Comparison of ENCODE assay signal across 1 cellular context in genomic region chr19:38152461-38153379, GRCh38.
TF ChIP-seq lines count a peak whose summit lies in the region.

No MANE protein-coding gene starts in this region.

TF ChIP-seq in K562, 482 proteins besides CTCF, POLR2A, EP300 and RAD21 (continued from another document):
- TF ChIP-seq GATA2 (CRISPR knock-in tag; IDR thresholded peaks at IDR 0.05) (peak; percentile 92), TEAD1 (CRISPR knock-in tag; IDR thresholded peaks at IDR 0.05) (peak in 1 of 2 experiments; percentile 36; a peak in 1 of 4 replicates), CXXC5 (CRISPR knock-in tag; IDR thresholded peaks at IDR 0.05) (peak; percentile 93), HMGN3 (IDR thresholded peaks at IDR 0.05; ENCODE audit: borderline replicate concordance, extremely low read depth, insufficient read length, low read depth, low read length) (peak; percentile 89), FOXM1 (IDR thresholded peaks at IDR 0.05; ENCODE audit: low read depth) (peak; percentile 84), FOXM1 (CRISPR knock-in tag; IDR thresholded peaks at IDR 0.05; ENCODE audit: low read depth) (no peak), ZMIZ1 (IDR thresholded peaks at IDR 0.05; ENCODE audit: low read depth in 2 of 2, low read length in 2 of 2) (peak in 1 of 2 experiments; percentile 64; a peak in 1 of 4 replicates), MYBL2 (IDR thresholded peaks at IDR 0.05; ENCODE audit: low read depth) (no peak), MYBL2 (CRISPR knock-in tag; IDR thresholded peaks at IDR 0.05; ENCODE audit: borderline replicate concordance) (no peak), MXI1 (IDR thresholded peaks at IDR 0.05; ENCODE audit: low read depth, low read length) (no peak), NFE2 (IDR thresholded peaks at IDR 0.05; ENCODE audit: low read depth) (no peak), NR2C1 (IDR thresholded peaks at IDR 0.05) (no peak), NR2C1 (tag; IDR thresholded peaks at IDR 0.05) (0 out of 2 replicates have a peak, but pooled peaks have one; percentile 11), DEAF1 (CRISPR knock-in tag; IDR thresholded peaks at IDR 0.05) (no peak), TEAD4 (IDR thresholded peaks at IDR 0.05; ENCODE audit: low read length) (peak; percentile 95), TEAD4 (CRISPR knock-in tag; IDR thresholded peaks at IDR 0.05; ENCODE audit: borderline replicate concordance) (no peak), RCOR1 (IDR thresholded peaks at IDR 0.05; ENCODE audit: borderline replicate concordance in 1 of 2, low read depth in 2 of 2, low read length in 2 of 2) (peak in 1 of 2 experiments; percentile 87; a peak in 2 of 4 replicates), POLR2AphosphoS5 (IDR thresholded peaks at IDR 0.05; ENCODE audit: control insufficient read depth, insufficient read depth, low read depth, low read length) (peak; percentile 84), TFAP4 (CRISPR knock-in tag; IDR thresholded peaks at IDR 0.05; ENCODE audit: borderline replicate concordance) (peak; percentile 85), TARDBP (IDR thresholded peaks at IDR 0.05) (0 out of 2 replicates have a peak, but pooled peaks have one; percentile 78), ZNF280B (CRISPR knock-in tag; IDR thresholded peaks at IDR 0.05) (no peak), MAFF (IDR thresholded peaks at IDR 0.05; ENCODE audit: low read length) (no peak), BRCA1 (IDR thresholded peaks at IDR 0.05) (no peak), BRCA1 (CRISPR knock-in tag; IDR thresholded peaks at IDR 0.05) (peak; percentile 83; the same call in 1 of the 2 replicates), PHB2 (IDR thresholded peaks at IDR 0.05; ENCODE audit: low read depth) (0 out of 2 replicates have a peak, but pooled peaks have one; percentile 51), ETV1 (tag; conservative IDR thresholded peaks at IDR 0.05; ENCODE audit: low read depth) (peak; percentile 54), TSHZ1 (CRISPR knock-in tag; IDR thresholded peaks at IDR 0.05) (no peak), MYNN (IDR thresholded peaks at IDR 0.05) (peak; percentile 83), MYNN (CRISPR knock-in tag; IDR thresholded peaks at IDR 0.05) (no peak), NRF1 (conservative IDR thresholded peaks at IDR 0.05 in 1 of 2, IDR thresholded peaks at IDR 0.05 in 1 of 2) (0 out of 4 replicates have a peak, but pooled peaks have one; percentile 17 to 33), ZNF143 (CRISPR knock-in tag; IDR thresholded peaks at IDR 0.05) (no peak), CBX5 (IDR thresholded peaks at IDR 0.05; ENCODE audit: borderline replicate concordance, low read depth) (no peak), ZNF184 (CRISPR knock-in tag; IDR thresholded peaks at IDR 0.05) (no peak), HDAC1 (IDR thresholded peaks at IDR 0.05) (peak in 1 of 2 experiments; percentile 53; a peak in 2 of 4 replicates), ZNF785 (CRISPR knock-in tag; IDR thresholded peaks at IDR 0.05) (no peak), BHLHE40 (IDR thresholded peaks at IDR 0.05; ENCODE audit: low read length) (peak; percentile 75), ZNF121 (CRISPR knock-in tag; conservative IDR thresholded peaks at IDR 0.05) (no peak), RFX7 (CRISPR knock-in tag; IDR thresholded peaks at IDR 0.05) (no peak), GTF3C2 (IDR thresholded peaks at IDR 0.05; ENCODE audit: borderline replicate concordance, extremely low read depth, insufficient read length) (no peak), GATAD2A (IDR thresholded peaks at IDR 0.05) (peak; percentile 79; the same call in 1 of the 2 replicates), XRCC5 (IDR thresholded peaks at IDR 0.05; ENCODE audit: low read depth, low read length) (0 out of 2 replicates have a peak, but pooled peaks have one; percentile 42), BCOR (IDR thresholded peaks at IDR 0.05) (peak; percentile 76; the same call in 1 of the 2 replicates), ZNF57 (CRISPR knock-in tag; IDR thresholded peaks at IDR 0.05) (no peak), MTA2 (IDR thresholded peaks at IDR 0.05; ENCODE audit: low read depth) (peak; percentile 88), SMAD4 (CRISPR knock-in tag; conservative IDR thresholded peaks at IDR 0.05) (peak; percentile 98), CBFA2T3 (IDR thresholded peaks at IDR 0.05) (peak; percentile 97), MNT (conservative IDR thresholded peaks at IDR 0.05) (peak; percentile 61; a peak in 3 of 4 replicates)
